ENCODE assay signal across 23 cellular contexts in the genomic region with DNA sequence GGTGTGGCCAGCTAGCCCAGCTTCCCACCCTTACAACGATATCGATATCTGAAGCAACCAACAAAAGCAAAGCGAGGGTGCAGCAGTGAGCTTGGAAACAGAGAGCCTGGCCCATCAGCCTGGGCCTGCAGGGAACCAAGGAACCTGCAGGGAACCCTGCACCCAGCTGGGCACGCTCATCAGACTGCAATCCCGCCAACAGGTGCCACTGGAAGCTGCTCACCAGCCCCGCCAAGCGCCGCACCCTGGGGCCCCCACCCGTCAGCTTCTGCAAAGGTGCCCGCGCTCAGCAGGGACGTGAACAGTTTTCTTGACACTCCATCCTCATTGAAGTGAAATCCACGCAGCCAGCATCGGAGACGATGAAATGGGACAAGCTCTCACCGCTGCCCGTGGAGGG.
A peak's percentile ranks its signal among the peaks of the same experiment; 100 is the strongest.
DNase-seq lines count a peak whose midpoint lies in the region; ATAC-seq, FAIRE-seq and TF ChIP-seq lines count a peak whose summit lies in the region.
"Had no signal": no experiment of that assay in that cellular context is flagged by ENCODE, and none has a peak within 500 bp of the region (broad histone marks: within the 10 kb centered on the region; RNA-seq: fewer than 3 reads in every experiment).

No MANE protein-coding gene starts in this region.

- ATAC-seq in HepG2 (peak; percentile 42; the same call in 2 of the 3 replicates), right lobe of liver (no peak), RWPE2 (ENCODE audit: low read depth) (no peak), HG03280 (IDR thresholded peaks at IDR 0.05; ENCODE audit: unreplicated experiment) (no peak), HG03469 (IDR thresholded peaks at IDR 0.05; ENCODE audit: unreplicated experiment) (no peak)
- ATAC-seq: K562 had no signal

- H3K4me3 ChIP-seq in HepG2 (replicated peaks in 1 of 3; ENCODE audit: insufficient read depth in 1 of 3, low read depth in 2 of 3, low read length in 3 of 3): no peak overlapping the region
- no peak overlapping the region for H3K4me3 ChIP-seq in right lobe of liver
- H3K4me3 ChIP-seq in MM.1S (ENCODE audit: low read length): no peak overlapping the region
- no peak overlapping the region for H3K4me3 ChIP-seq in RWPE2 (ENCODE audit: severe bottlenecking)
- no peak overlapping the region for H3K4me3 ChIP-seq in osteoblast (ENCODE audit: insufficient read depth, low read length)
- H3K4me3 ChIP-seq: GM23248, HAP-1, K562 had no signal

- CTCF ChIA-PET in HepG2 (lab: Yijun Ruan, JAX; ENCODE audit: low intra/inter-chr PET ratio, low total read pairs): no interaction called here

- TF ChIP-seq POLR2A in HepG2 (IDR thresholded peaks at IDR 0.05; ENCODE audit: insufficient read depth in 1 of 2, low read depth in 2 of 2, low read length in 2 of 2): no peak
- no peak for TF ChIP-seq POLR2A in right lobe of liver (IDR thresholded peaks at IDR 0.05)

- no peak overlapping the region for H3K9ac ChIP-seq in HepG2 (ENCODE audit: insufficient read depth, low read depth, low read length)
- no peak overlapping the region for H3K9ac ChIP-seq in MM.1S (ENCODE audit: low read length)
- H3K9ac ChIP-seq: GM23248 had no signal

- H3K4me1 ChIP-seq in HepG2 (ENCODE audit: insufficient read depth, low read length) (no peaks in the 10 kb centered on the region), right lobe of liver (no peaks in the 10 kb centered on the region), MM.1S (ENCODE audit: low read length) (no peaks in the 10 kb centered on the region), RWPE2 (ENCODE audit: insufficient read depth, poor library complexity, severe bottlenecking) (no peaks in the 10 kb centered on the region), osteoblast (ENCODE audit: insufficient read depth, low read length) (no peaks in the 10 kb centered on the region)
- H3K4me1 ChIP-seq: BE2C, Caco-2, HAP-1 had no signal

- H2AFZ ChIP-seq in HepG2 (ENCODE audit: low read length) (no peak overlapping the region), MM.1S (ENCODE audit: low read length) (no peak overlapping the region), osteoblast (ENCODE audit: low read length) (no peak overlapping the region)
- H2AFZ ChIP-seq: GM23248 had no signal

- no peak overlapping the region for H3K4me2 ChIP-seq in HepG2 (ENCODE audit: low read depth, low read length)
- no peak overlapping the region for H3K4me2 ChIP-seq in MM.1S (ENCODE audit: low read depth, low read length)
- H3K4me2 ChIP-seq in osteoblast (ENCODE audit: insufficient read depth, low read length): no peak overlapping the region

- H3F3A ChIP-seq in MM.1S (ENCODE audit: insufficient read depth, low read length): no peaks in the 10 kb centered on the region

- H4K20me1 ChIP-seq in HepG2 (ENCODE audit: insufficient read depth, low read length) (0 out of 2 replicates have a peak, but pooled peaks cover 2% of the 10 kb centered on the region), MM.1S (ENCODE audit: insufficient read depth, low read length) (no peaks in the 10 kb centered on the region), osteoblast (ENCODE audit: insufficient read depth, low read length) (no peaks in the 10 kb centered on the region)

- H3K36me3 ChIP-seq in HepG2 (replicated peaks in 1 of 2; ENCODE audit: control insufficient read depth in 1 of 2, insufficient read depth in 2 of 2, low read length in 2 of 2) (no peaks in the 10 kb centered on the region), right lobe of liver (no peaks in the 10 kb centered on the region), MM.1S (replicated peaks; ENCODE audit: insufficient read depth, low read length) (no peaks in the 10 kb centered on the region), RWPE2 (ENCODE audit: low read depth) (no peaks in the 10 kb centered on the region), osteoblast (ENCODE audit: insufficient read depth, low read length) (no peaks in the 10 kb centered on the region)
- H3K36me3 ChIP-seq: BE2C, HAP-1 had no signal

- H3K27ac ChIP-seq in HepG2 (ENCODE audit: extremely low read length, insufficient read depth, low read length) (no peak overlapping the region), right lobe of liver (no peak overlapping the region), MM.1S (ENCODE audit: low read length) (no peak overlapping the region), RWPE2 (ENCODE audit: poor library complexity, severe bottlenecking) (no peak overlapping the region), osteoblast (ENCODE audit: low read depth, low read length) (no peak overlapping the region)
- H3K27ac ChIP-seq: GM23248, HL-60 had no signal

- intact Hi-C loops in HepG2 (cut with micrococcal nuclease; ENCODE audit: unreplicated experiment): no loop called here
- intact Hi-C loops in right lobe of liver (cut with DNase I): no loop called here

- TF ChIP-seq CTCF in HepG2 (CRISPR knock-in tag; IDR thresholded peaks at IDR 0.05): 0 out of 2 replicates have a peak, but pooled peaks have one; percentile 5
- no peak for TF ChIP-seq CTCF in right lobe of liver (IDR thresholded peaks at IDR 0.05)
- peak; percentile 14; the same call in 1 of the 2 replicates for TF ChIP-seq CTCF in MM.1S (IDR thresholded peaks at IDR 0.05; ENCODE audit: low read length)
- TF ChIP-seq CTCF in RWPE2 (IDR thresholded peaks at IDR 0.05; ENCODE audit: poor library complexity, severe bottlenecking): no peak
- TF ChIP-seq CTCF in osteoblast (IDR thresholded peaks at IDR 0.05; ENCODE audit: extremely low read depth, low read depth, low read length): no peak

- WGBS in HepG2 (ENCODE audit: low lambda C conversion rate): 22% methylated on average over 17 of the region's 17 CpGs
- WGBS in right lobe of liver (ENCODE audit: insufficient coverage, low coverage, low lambda C conversion rate, missing lambda C conversion rate): 76% methylated on average over 11 of the region's 17 CpGs

- POLR2A ChIA-PET in HepG2 (lab: Yijun Ruan, JAX): no interaction called here

- H3K9me2 ChIP-seq in MM.1S (replicated peaks; ENCODE audit: insufficient read depth, low read length): no peaks in the 10 kb centered on the region

- no TSS peak for BruUV-seq in HepG2 (replicated peaks; lab: Mats Ljungman, UMichigan)

- no peaks in the 10 kb centered on the region for H3K79me2 ChIP-seq in HepG2 (ENCODE audit: insufficient read depth, low read length)
- H3K79me2 ChIP-seq in MM.1S (ENCODE audit: low read length): no peaks in the 10 kb centered on the region
- no peaks in the 10 kb centered on the region for H3K79me2 ChIP-seq in osteoblast (ENCODE audit: insufficient read depth, low read length)

- TF ChIP-seq RAD21 in HepG2 (CRISPR knock-in tag; IDR thresholded peaks at IDR 0.05): no peak

- no peak for FAIRE-seq in HepG2 (lab: Jason Lieb, UNC)
- FAIRE-seq: A204.1, D721Med, G401.6, GM12891, K562 had no signal

- TF ChIP-seq EP300 in HepG2 (IDR thresholded peaks at IDR 0.05; ENCODE audit: low read depth in 2 of 2, low read length in 2 of 2) (no peak), HepG2 (CRISPR knock-in tag; IDR thresholded peaks at IDR 0.05; ENCODE audit: borderline replicate concordance) (no peak)

- DNase-seq in HepG2 (ENCODE audit: low spot score) (no peak), right lobe of liver (no peak), MM.1S (no peak), RWPE2 (ENCODE audit: low spot score) (peak; percentile 29), osteoblast (ENCODE audit: insufficient read length, low spot score, missing footprints) (peak; percentile 36), HK-2 (ENCODE audit: unreplicated experiment) (no peak)
- DNase-seq: ACHN; BE2C; C1 segment of cervical spinal cord; Caco-2; CD4-positive, CD25-positive, alpha-beta regulatory T cell; GM23248; HFFc6; IMR-90 had no signal

- in situ Hi-C loops in HepG2 (cut with HindIII; ENCODE audit: extremely low pct_ligation_motif_present, low pct_unique_long_range_greater_than_20kb): no loop called here

- H3K27me3 ChIP-seq in HepG2 (ENCODE audit: control insufficient read depth in 1 of 2, insufficient read depth in 2 of 2, low read length in 2 of 2): peaks cover 17 to 77% of the 10 kb centered on the region in 2 experiments
- no peaks in the 10 kb centered on the region for H3K27me3 ChIP-seq in right lobe of liver
- peaks cover 95% of the 10 kb centered on the region for H3K27me3 ChIP-seq in MM.1S (replicated peaks; ENCODE audit: insufficient read depth, low read length)
- H3K27me3 ChIP-seq in RWPE2 (ENCODE audit: insufficient read depth, poor library complexity, severe bottlenecking): peaks cover 95% of the 10 kb centered on the region
- H3K27me3 ChIP-seq in osteoblast (ENCODE audit: insufficient read depth, low read length): peaks cover 9% of the 10 kb centered on the region

- no peaks in the 10 kb centered on the region for H3K9me3 ChIP-seq in HepG2 (ENCODE audit: low read length)
- no peaks in the 10 kb centered on the region for H3K9me3 ChIP-seq in right lobe of liver
- H3K9me3 ChIP-seq in MM.1S (replicated peaks; ENCODE audit: insufficient read depth, low read length): no peaks in the 10 kb centered on the region
- H3K9me3 ChIP-seq in RWPE2 (ENCODE audit: severe bottlenecking): no peaks in the 10 kb centered on the region
- no peaks in the 10 kb centered on the region for H3K9me3 ChIP-seq in osteoblast (ENCODE audit: low read depth, low read length)
- H3K9me3 ChIP-seq: BE2C, Caco-2, HAP-1 had no signal

TF ChIP-seq in HepG2, 621 proteins besides CTCF, POLR2A, EP300 and RAD21 (continues in another document):
- TF ChIP-seq FOXK1 (CRISPR knock-in tag; IDR thresholded peaks at IDR 0.05; ENCODE audit: borderline replicate concordance, low read depth): no peak
- TF ChIP-seq, protein P1, sequence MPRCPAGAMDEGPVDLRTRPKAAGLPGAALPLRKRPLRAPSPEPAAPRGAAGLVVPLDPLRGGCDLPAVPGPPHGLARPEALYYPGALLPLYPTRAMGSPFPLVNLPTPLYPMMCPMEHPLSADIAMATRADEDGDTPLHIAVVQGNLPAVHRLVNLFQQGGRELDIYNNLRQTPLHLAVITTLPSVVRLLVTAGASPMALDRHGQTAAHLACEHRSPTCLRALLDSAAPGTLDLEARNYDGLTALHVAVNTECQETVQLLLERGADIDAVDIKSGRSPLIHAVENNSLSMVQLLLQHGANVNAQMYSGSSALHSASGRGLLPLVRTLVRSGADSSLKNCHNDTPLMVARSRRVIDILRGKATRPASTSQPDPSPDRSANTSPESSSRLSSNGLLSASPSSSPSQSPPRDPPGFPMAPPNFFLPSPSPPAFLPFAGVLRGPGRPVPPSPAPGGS (CRISPR knock-in tag; IDR thresholded peaks at IDR 0.05): no peak
- TF ChIP-seq PHF5A (CRISPR knock-in tag; IDR thresholded peaks at IDR 0.05; ENCODE audit: low read depth, unreplicated experiment): no peak
- TF ChIP-seq ZBTB44 (CRISPR knock-in tag; IDR thresholded peaks at IDR 0.05): no peak

Comparison
In these comparisons a context has a peak if more than half of its experiments do, and no peak if none do; other contexts are left out.
1. CTCF ChIP-seq: peak in HepG2 (single experiment) and MM.1S (single experiment); none in right lobe of liver (0 of 4), RWPE2 (single experiment) and osteoblast (single experiment).
2. DNase-seq: peak in RWPE2 (single experiment) and osteoblast (single experiment); none in HepG2 (single experiment), right lobe of liver (0 of 3), MM.1S (single experiment) and HK-2 (single experiment).